23 cellular contexts compared by ENCODE assay signal in genomic region chr13:99250977-99251825, GRCh38. TPM values are rescaled to one million over a fixed set of nuclear protein-coding genes. Genes with fewer than 3 reads are reported as not detected.
A peak's percentile ranks its signal among the peaks of the same experiment; 100 is the strongest.
DNase-seq lines count a peak whose midpoint lies in the region; ATAC-seq and TF ChIP-seq lines count a peak whose summit lies in the region.
"Had no signal": no experiment of that assay in that cellular context is flagged by ENCODE, and none has a peak within 500 bp of the region (broad histone marks: within the 10 kb centered on the region; RNA-seq: fewer than 3 reads in every experiment).

No MANE protein-coding gene starts in this region.

- peak; percentile 79 for ATAC-seq in HG02610 (IDR thresholded peaks at IDR 0.05; ENCODE audit: unreplicated experiment)
- ATAC-seq in activated naive CD8-positive, alpha-beta T cell treated with anti-CD3 and anti-CD28 coated beads, Interleukin-2, amount 10 ng/mL, durations not matched to agents 7 days and 5 days (ENCODE audit: low read depth) = no peak
- ATAC-seq: A549, mucosa of descending colon had no signal

- POLR2A ChIA-PET in activated CD4-positive, alpha-beta memory T cell treated with anti-CD3 and anti-CD28 coated beads for 36 hours (lab: Charles Lee) = interaction anchor here (0.9 to 1.7 kb wide), 3 partner anchors 15 to 46 kb away, joined by 3 to 6 read pairs (median 5); no protein-coding TSS in a partner anchor
- POLR2A ChIA-PET in activated CD4-positive, alpha-beta memory T cell treated with anti-CD3 and anti-CD28 coated beads, Interleukin-2, amount 10 ng/mL, durations not matched to agents 7 days and 5 days (lab: Charles Lee) = interaction anchor here (0.6 to 2.8 kb wide), 3 partner anchors 32 to 133 kb away, joined by 3 to 13 read pairs (median 3); partner anchors contain the start of gene UBAC2
- POLR2A ChIA-PET in activated naive CD8-positive, alpha-beta T cell treated with anti-CD3 and anti-CD28 coated beads, Interleukin-2, amount 10 ng/mL, durations not matched to agents 7 days and 5 days (lab: Charles Lee) = interaction anchor here (1.2 to 1.3 kb wide), 2 partner anchors 32 to 50 kb away, joined by 4 to 9 read pairs; partner anchors contain the start of gene UBAC2

- intact Hi-C loops in activated CD4-positive, alpha-beta memory T cell treated with anti-CD3 and anti-CD28 coated beads for 36 hours (cut with micrococcal nuclease) = loop anchor here (1.0 kb wide), 1 partner anchor 30 kb away; no protein-coding TSS in a partner anchor

- H3K79me2 ChIP-seq in smooth muscle cell (ENCODE audit: low read depth) = no peaks in the 10 kb centered on the region

- no peaks in the 10 kb centered on the region for H3K27me3 ChIP-seq in smooth muscle cell (ENCODE audit: low read depth)
- H3K27me3 ChIP-seq: transverse colon had no signal

- WGBS in smooth muscle cell (ENCODE audit: low lambda C conversion rate) = 92% methylated on average over 5 of the region's 5 CpGs

- H2AFZ ChIP-seq in smooth muscle cell (ENCODE audit: low read depth) = no peak overlapping the region

- peak overlapping the region; percentile 28 for H3K27ac ChIP-seq in smooth muscle cell (ENCODE audit: low read depth)
- H3K27ac ChIP-seq: A549, left ventricle myocardium inferior, transverse colon had no signal

- no peak overlapping the region for H3K4me3 Mint-ChIP-seq in activated CD4-positive, alpha-beta memory T cell treated with anti-CD3 and anti-CD28 coated beads for 36 hours
- no peak overlapping the region for H3K4me3 Mint-ChIP-seq in activated CD4-positive, alpha-beta memory T cell treated with anti-CD3 and anti-CD28 coated beads, Interleukin-2, amount 10 ng/mL, durations not matched to agents 7 days and 5 days
- no peak overlapping the region for H3K4me3 Mint-ChIP-seq in activated naive CD8-positive, alpha-beta T cell treated with anti-CD3 and anti-CD28 coated beads, Interleukin-2, amount 10 ng/mL, durations not matched to agents 7 days and 5 days
- no peak overlapping the region for H3K4me3 Mint-ChIP-seq in type B pancreatic cell
- H3K4me3 Mint-ChIP-seq: T-helper 1 cell treated with Interleukin-12 subunit alpha and Interleukin-12 subunit beta and Interleukin-4 antibody, amounts not matched to agents 30 μg/mL and 1 μg/mL, for 36 hours had no signal

- peak overlapping the region; percentile 17 for H3K4me2 ChIP-seq in smooth muscle cell
- H3K4me2 ChIP-seq: A549 had no signal

- TF ChIP-seq CTCF in smooth muscle cell (IDR thresholded peaks at IDR 0.05; ENCODE audit: borderline replicate concordance, insufficient read depth, poor library complexity, severe bottlenecking) (no peak), type B pancreatic cell (conservative IDR thresholded peaks at IDR 0.05) (no peak)

- peaks cover 5% of the 10 kb centered on the region for H4K20me1 ChIP-seq in smooth muscle cell (ENCODE audit: low read depth)

- CTCF ChIA-PET in activated CD4-positive, alpha-beta memory T cell treated with anti-CD3 and anti-CD28 coated beads for 36 hours (lab: Charles Lee) = interaction anchor here (0.7 to 1.9 kb wide), 6 partner anchors 15 to 360 kb away, joined by 3 to 5 read pairs (median 3); partner anchors contain the start of gene UBAC2
- CTCF ChIA-PET in activated CD4-positive, alpha-beta memory T cell treated with anti-CD3 and anti-CD28 coated beads, Interleukin-2, amount 10 ng/mL, durations not matched to agents 7 days and 5 days (lab: Charles Lee) = interaction anchor here (0.6 to 2.2 kb wide), 6 partner anchors 12 to 230 kb away, joined by 3 to 7 read pairs (median 4); no protein-coding TSS in a partner anchor

- H3K4me1 ChIP-seq in smooth muscle cell (ENCODE audit: low read depth) = no peaks in the 10 kb centered on the region
- H3K4me1 ChIP-seq: A549, transverse colon had no signal

- peaks cover 48% of the 10 kb centered on the region for H3K4me1 Mint-ChIP-seq in activated CD4-positive, alpha-beta memory T cell treated with anti-CD3 and anti-CD28 coated beads for 36 hours (ENCODE audit: low read depth)
- peaks cover 38% of the 10 kb centered on the region for H3K4me1 Mint-ChIP-seq in activated CD4-positive, alpha-beta memory T cell treated with anti-CD3 and anti-CD28 coated beads, Interleukin-2, amount 10 ng/mL, durations not matched to agents 7 days and 5 days
- H3K4me1 Mint-ChIP-seq in activated naive CD8-positive, alpha-beta T cell treated with anti-CD3 and anti-CD28 coated beads, Interleukin-2, amount 10 ng/mL, durations not matched to agents 7 days and 5 days = peaks cover 38% of the 10 kb centered on the region
- H3K4me1 Mint-ChIP-seq in type B pancreatic cell (ENCODE audit: unreplicated experiment) = peaks cover 8% of the 10 kb centered on the region

- H3K36me3 ChIP-seq in smooth muscle cell (ENCODE audit: low read depth) = no peaks in the 10 kb centered on the region

- H3K4me3 ChIP-seq in smooth muscle cell = no peak overlapping the region
- H3K4me3 ChIP-seq: A549, left ventricle myocardium inferior, mucosa of descending colon, transverse colon had no signal

- peak overlapping the region; percentile 68 for H3K27ac Mint-ChIP-seq in activated CD4-positive, alpha-beta memory T cell treated with anti-CD3 and anti-CD28 coated beads for 36 hours
- no peak overlapping the region for H3K27ac Mint-ChIP-seq in activated CD4-positive, alpha-beta memory T cell treated with anti-CD3 and anti-CD28 coated beads, Interleukin-2, amount 10 ng/mL, durations not matched to agents 7 days and 5 days
- peak overlapping the region; percentile 19 for H3K27ac Mint-ChIP-seq in activated naive CD8-positive, alpha-beta T cell treated with anti-CD3 and anti-CD28 coated beads, Interleukin-2, amount 10 ng/mL, durations not matched to agents 7 days and 5 days
- H3K27ac Mint-ChIP-seq in type B pancreatic cell = no peak overlapping the region
- H3K27ac Mint-ChIP-seq: T-helper 1 cell treated with Interleukin-12 subunit alpha and Interleukin-12 subunit beta and Interleukin-4 antibody, amounts not matched to agents 30 μg/mL and 1 μg/mL, for 36 hours had no signal

- no peaks in the 10 kb centered on the region for H3K27me3 Mint-ChIP-seq in activated CD4-positive, alpha-beta memory T cell treated with anti-CD3 and anti-CD28 coated beads for 36 hours
- no peaks in the 10 kb centered on the region for H3K27me3 Mint-ChIP-seq in activated CD4-positive, alpha-beta memory T cell treated with anti-CD3 and anti-CD28 coated beads, Interleukin-2, amount 10 ng/mL, durations not matched to agents 7 days and 5 days
- H3K27me3 Mint-ChIP-seq in activated naive CD8-positive, alpha-beta T cell treated with anti-CD3 and anti-CD28 coated beads, Interleukin-2, amount 10 ng/mL, durations not matched to agents 7 days and 5 days = no peaks in the 10 kb centered on the region
- no peaks in the 10 kb centered on the region for H3K27me3 Mint-ChIP-seq in type B pancreatic cell

- no peaks in the 10 kb centered on the region for H3F3A ChIP-seq in smooth muscle cell (ENCODE audit: low read depth)

- peaks cover 8% of the 10 kb centered on the region for H3K9me3 Mint-ChIP-seq in activated CD4-positive, alpha-beta memory T cell treated with anti-CD3 and anti-CD28 coated beads for 36 hours
- peaks cover 8% of the 10 kb centered on the region for H3K9me3 Mint-ChIP-seq in activated CD4-positive, alpha-beta memory T cell treated with anti-CD3 and anti-CD28 coated beads, Interleukin-2, amount 10 ng/mL, durations not matched to agents 7 days and 5 days
- H3K9me3 Mint-ChIP-seq in activated naive CD8-positive, alpha-beta T cell treated with anti-CD3 and anti-CD28 coated beads, Interleukin-2, amount 10 ng/mL, durations not matched to agents 7 days and 5 days = no peaks in the 10 kb centered on the region
- no peaks in the 10 kb centered on the region for H3K9me3 Mint-ChIP-seq in type B pancreatic cell
- H3K9me3 Mint-ChIP-seq: T-helper 1 cell treated with Interleukin-12 subunit alpha and Interleukin-12 subunit beta and Interleukin-4 antibody, amounts not matched to agents 30 μg/mL and 1 μg/mL, for 36 hours had no signal

- no peaks in the 10 kb centered on the region for H3K9me3 ChIP-seq in smooth muscle cell (replicated peaks; ENCODE audit: low read depth)
- H3K9me3 ChIP-seq: A549, left ventricle myocardium inferior, mucosa of descending colon, transverse colon had no signal

- peaks cover 50% of the 10 kb centered on the region for H3K36me3 Mint-ChIP-seq in activated CD4-positive, alpha-beta memory T cell treated with anti-CD3 and anti-CD28 coated beads for 36 hours
- H3K36me3 Mint-ChIP-seq in activated CD4-positive, alpha-beta memory T cell treated with anti-CD3 and anti-CD28 coated beads, Interleukin-2, amount 10 ng/mL, durations not matched to agents 7 days and 5 days (ENCODE audit: low read depth) = peaks cover 54% of the 10 kb centered on the region
- peaks cover 56% of the 10 kb centered on the region for H3K36me3 Mint-ChIP-seq in activated naive CD8-positive, alpha-beta T cell treated with anti-CD3 and anti-CD28 coated beads, Interleukin-2, amount 10 ng/mL, durations not matched to agents 7 days and 5 days
- peaks cover 50% of the 10 kb centered on the region for H3K36me3 Mint-ChIP-seq in type B pancreatic cell

- DNase-seq in activated CD4-positive, alpha-beta memory T cell treated with anti-CD3 and anti-CD28 coated beads for 36 hours = no peak
- DNase-seq in activated CD4-positive, alpha-beta memory T cell treated with anti-CD3 and anti-CD28 coated beads, Interleukin-2, amount 10 ng/mL, durations not matched to agents 7 days and 5 days = no peak
- DNase-seq in activated naive CD8-positive, alpha-beta T cell treated with anti-CD3 and anti-CD28 coated beads, Interleukin-2, amount 10 ng/mL, durations not matched to agents 7 days and 5 days = no peak
- DNase-seq in smooth muscle cell (lab: John Stamatoyannopoulos, UW; ENCODE audit: unreplicated experiment) (no peak), OCI-M1 (lab: John Stamatoyannopoulos, UW) (no peak), ecto neural progenitor cell (ENCODE audit: low spot score) (no peak), type B pancreatic cell (ENCODE audit: extremely low spot score, unreplicated experiment) (no peak)
- DNase-seq: amygdala, cerebellar nuclear complex, DMS79 treated with DMSO at 0.1 percent for 48 hours, glutamatergic neuron, HCEC 1CT, left ventricle myocardium inferior, mucosa of descending colon, NCI-H1092, NCI-H524 treated with DMSO at 0.1 percent for 48 hours, nucleus accumbens, SHP77, transverse colon had no signal

- no peak overlapping the region for H3K9ac ChIP-seq in smooth muscle cell (ENCODE audit: low read depth)

RNA-seq across cellular contexts. Expression of gene GPR18, which starts 7.0 kb away (rescaled TPM):
- 1 to 10 TPM; 2.4 to 2.8 TPM for total RNA-seq in activated CD4-positive, alpha-beta memory T cell treated with anti-CD3 and anti-CD28 coated beads for 36 hours
- 10 to 100 TPM; 10.3 to 10.4 TPM for total RNA-seq in activated CD4-positive, alpha-beta memory T cell treated with anti-CD3 and anti-CD28 coated beads, Interleukin-2, amount 10 ng/mL, durations not matched to agents 7 days and 5 days
- total RNA-seq in activated naive CD8-positive, alpha-beta T cell treated with anti-CD3 and anti-CD28 coated beads, Interleukin-2, amount 10 ng/mL, durations not matched to agents 7 days and 5 days = 10 to 100 TPM; 25.5 to 25.9 TPM
- total RNA-seq in smooth muscle cell (0.36 TPM in 1 of 2 replicates, not detected in the other), type B pancreatic cell (ENCODE audit: low replicate concordance) (not detected in 2 replicates)
- 0.38 TPM in 1 of 2 replicates, not detected in the other for polyA plus RNA-seq in smooth muscle cell
- total RNA-seq: left ventricle myocardium inferior, renal cortical epithelial cell had no signal
- polyA plus RNA-seq: A549 had no signal

RNA-seq across cellular contexts. Expression of gene UBAC2, which starts 50.5 kb away (rescaled TPM):
- 10 to 100 TPM; 51.8 to 54.5 TPM for total RNA-seq in activated CD4-positive, alpha-beta memory T cell treated with anti-CD3 and anti-CD28 coated beads for 36 hours
- 10 to 100 TPM; 53.8 to 55.2 TPM for total RNA-seq in activated CD4-positive, alpha-beta memory T cell treated with anti-CD3 and anti-CD28 coated beads, Interleukin-2, amount 10 ng/mL, durations not matched to agents 7 days and 5 days
- 10 to 100 TPM; 79.1 to 80.8 TPM for total RNA-seq in activated naive CD8-positive, alpha-beta T cell treated with anti-CD3 and anti-CD28 coated beads, Interleukin-2, amount 10 ng/mL, durations not matched to agents 7 days and 5 days
- total RNA-seq in smooth muscle cell = 58.4 and 69.9 TPM in 2 replicates
- 74.0 and 85.3 TPM in 2 replicates for polyA plus RNA-seq in smooth muscle cell
- total RNA-seq in type B pancreatic cell (ENCODE audit: low replicate concordance) = 66.0 and 77.2 TPM in 2 replicates

RNA-seq across cellular contexts. Expression of gene GPR183, which starts 56.0 kb away (rescaled TPM):
- total RNA-seq in activated CD4-positive, alpha-beta memory T cell treated with anti-CD3 and anti-CD28 coated beads for 36 hours = 10 to 100 TPM; 46.4 to 47.1 TPM
- 10 to 100 TPM; 43.7 to 46.2 TPM for total RNA-seq in activated CD4-positive, alpha-beta memory T cell treated with anti-CD3 and anti-CD28 coated beads, Interleukin-2, amount 10 ng/mL, durations not matched to agents 7 days and 5 days
- total RNA-seq in activated naive CD8-positive, alpha-beta T cell treated with anti-CD3 and anti-CD28 coated beads, Interleukin-2, amount 10 ng/mL, durations not matched to agents 7 days and 5 days = 10 to 100 TPM; 36.4 to 44.9 TPM
- 33.0 and 46.4 TPM in 2 replicates for total RNA-seq in smooth muscle cell
- 26.8 and 32.4 TPM in 2 replicates for polyA plus RNA-seq in smooth muscle cell
- not detected in 2 replicates for total RNA-seq in type B pancreatic cell (ENCODE audit: low replicate concordance)
- total RNA-seq: renal cortical epithelial cell had no signal
- polyA plus RNA-seq: A549 had no signal

Comparison
In these comparisons a context has a peak if more than half of its experiments do, and no peak if none do; other contexts are left out.
1. H3K27ac Mint-ChIP-seq: peak in activated CD4-positive, alpha-beta memory T cell treated with anti-CD3 and anti-CD28 coated beads for 36 hours (single experiment) and activated naive CD8-positive, alpha-beta T cell treated with anti-CD3 and anti-CD28 coated beads, Interleukin-2, amount 10 ng/mL, durations not matched to agents 7 days and 5 days (single experiment); none in activated CD4-positive, alpha-beta memory T cell treated with anti-CD3 and anti-CD28 coated beads, Interleukin-2, amount 10 ng/mL, durations not matched to agents 7 days and 5 days (single experiment) and type B pancreatic cell (single experiment).
2. RNA of gene GPR183, which starts 56.0 kb away (total RNA-seq): 46.4 to 47.1 TPM in activated CD4-positive, alpha-beta memory T cell treated with anti-CD3 and anti-CD28 coated beads for 36 hours, 43.7 to 46.2 TPM in activated CD4-positive, alpha-beta memory T cell treated with anti-CD3 and anti-CD28 coated beads, Interleukin-2, amount 10 ng/mL, durations not matched to agents 7 days and 5 days, 36.4 to 44.9 TPM in activated naive CD8-positive, alpha-beta T cell treated with anti-CD3 and anti-CD28 coated beads, Interleukin-2, amount 10 ng/mL, durations not matched to agents 7 days and 5 days and 33.0 to 46.4 TPM in smooth muscle cell; not detected in type B pancreatic cell; every median in the first group is over 10 times any median in the second.